Comparison of ENCODE assay signal across 1 cellular context in the genomic region with DNA sequence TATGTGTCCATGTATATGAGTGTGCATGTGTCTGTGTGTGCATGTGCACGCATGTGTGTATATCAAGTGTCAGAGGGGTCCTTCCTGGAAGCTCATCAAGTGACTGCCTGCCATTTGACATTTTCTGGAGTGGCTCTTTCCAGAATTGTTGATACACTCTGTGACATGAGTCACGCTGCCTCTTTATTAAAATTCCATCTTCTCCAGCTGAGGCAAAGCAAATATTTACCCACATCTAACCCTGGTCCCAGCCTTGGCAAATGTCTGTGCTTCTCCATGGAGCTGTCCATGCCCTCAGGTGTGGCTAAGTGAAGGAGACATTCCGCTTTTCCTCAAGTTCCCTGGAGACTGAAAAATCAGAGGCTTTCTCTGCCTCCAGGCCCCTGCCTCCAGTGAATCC.
TF ChIP-seq lines count a peak whose summit lies in the region.

No MANE protein-coding gene starts in this region.

TF ChIP-seq in IMR-90, 13 proteins besides CTCF, POLR2A, EP300 and RAD21:
- no peak for TF ChIP-seq CEBPB (IDR thresholded peaks at IDR 0.05; ENCODE audit: low read depth, low read length)
- TF ChIP-seq RFX5 (IDR thresholded peaks at IDR 0.05; ENCODE audit: low read depth, low read length): no peak
- TF ChIP-seq FOS (IDR thresholded peaks at IDR 0.05; ENCODE audit: low read depth, low read length): no peak
- TF ChIP-seq NFE2L2 (IDR thresholded peaks at IDR 0.05; ENCODE audit: low read depth, low read length): no peak
